Comparison of ENCODE assay signal across 1 cellular context in the genomic region with DNA sequence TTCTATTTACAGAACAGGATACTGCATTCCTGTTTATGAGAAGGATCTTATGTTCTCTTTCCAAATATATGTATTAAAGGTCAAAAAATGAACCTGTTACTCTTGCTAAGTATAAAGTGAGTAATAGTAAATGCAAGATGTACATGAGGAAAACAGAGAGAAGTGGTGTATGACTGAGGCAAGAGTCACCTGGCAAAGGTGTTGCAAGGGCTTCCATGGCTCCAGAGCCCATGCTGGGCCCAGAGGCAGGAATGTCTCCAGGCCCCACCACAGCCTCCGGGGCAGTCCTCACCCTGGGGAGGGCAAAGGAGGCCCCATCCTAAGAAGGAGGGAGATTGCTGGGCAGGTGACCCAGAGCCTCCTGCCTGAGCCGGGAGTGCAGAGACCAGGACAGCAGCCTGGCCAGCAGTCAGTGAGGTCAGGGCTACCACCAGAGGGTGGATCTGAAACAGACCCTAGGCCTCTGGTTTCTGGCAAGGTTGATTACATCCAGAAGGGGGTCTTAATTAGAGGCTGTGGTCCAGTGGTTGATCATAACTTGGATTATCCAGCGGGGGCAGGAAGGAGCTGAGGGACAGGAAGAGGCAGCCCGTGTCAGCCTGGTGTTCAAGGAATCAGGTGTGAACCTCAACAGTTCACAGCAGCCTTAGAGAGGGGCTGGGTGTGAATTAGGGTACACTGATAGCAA.
TF ChIP-seq lines count a peak whose summit lies in the region.

No MANE protein-coding gene starts in this region.

TF ChIP-seq in IMR-90, 13 proteins besides CTCF, POLR2A, EP300 and RAD21:
- TF ChIP-seq NFE2L2 (IDR thresholded peaks at IDR 0.05; ENCODE audit: low read depth, low read length) (no peak), CHD1 (IDR thresholded peaks at IDR 0.05; ENCODE audit: low read depth, low read length) (no peak), FOS (IDR thresholded peaks at IDR 0.05; ENCODE audit: low read depth, low read length) (no peak), MXI1 (IDR thresholded peaks at IDR 0.05; ENCODE audit: borderline replicate concordance, low read depth, low read length) (no peak), SMC3 (IDR thresholded peaks at IDR 0.05; ENCODE audit: low read depth, low read length) (no peak), RCOR1 (IDR thresholded peaks at IDR 0.05; ENCODE audit: insufficient replicate concordance, low read length) (no peak), BHLHE40 (IDR thresholded peaks at IDR 0.05; ENCODE audit: low read depth, low read length) (no peak), CEBPB (IDR thresholded peaks at IDR 0.05; ENCODE audit: low read depth, low read length) (no peak), RFX5 (IDR thresholded peaks at IDR 0.05; ENCODE audit: low read depth, low read length) (no peak), MAFK (IDR thresholded peaks at IDR 0.05; ENCODE audit: low read depth, low read length) (no peak), MAZ (IDR thresholded peaks at IDR 0.05; ENCODE audit: borderline replicate concordance, low read depth, low read length) (no peak)
- TF ChIP-seq, protein P1, sequence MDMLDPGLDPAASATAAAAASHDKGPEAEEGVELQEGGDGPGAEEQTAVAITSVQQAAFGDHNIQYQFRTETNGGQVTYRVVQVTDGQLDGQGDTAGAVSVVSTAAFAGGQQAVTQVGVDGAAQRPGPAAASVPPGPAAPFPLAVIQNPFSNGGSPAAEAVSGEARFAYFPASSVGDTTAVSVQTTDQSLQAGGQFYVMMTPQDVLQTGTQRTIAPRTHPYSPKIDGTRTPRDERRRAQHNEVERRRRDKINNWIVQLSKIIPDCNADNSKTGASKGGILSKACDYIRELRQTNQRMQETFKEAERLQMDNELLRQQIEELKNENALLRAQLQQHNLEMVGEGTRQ (IDR thresholded peaks at IDR 0.05; ENCODE audit: low read depth, low read length) = no peak
- TF ChIP-seq, protein P2, sequence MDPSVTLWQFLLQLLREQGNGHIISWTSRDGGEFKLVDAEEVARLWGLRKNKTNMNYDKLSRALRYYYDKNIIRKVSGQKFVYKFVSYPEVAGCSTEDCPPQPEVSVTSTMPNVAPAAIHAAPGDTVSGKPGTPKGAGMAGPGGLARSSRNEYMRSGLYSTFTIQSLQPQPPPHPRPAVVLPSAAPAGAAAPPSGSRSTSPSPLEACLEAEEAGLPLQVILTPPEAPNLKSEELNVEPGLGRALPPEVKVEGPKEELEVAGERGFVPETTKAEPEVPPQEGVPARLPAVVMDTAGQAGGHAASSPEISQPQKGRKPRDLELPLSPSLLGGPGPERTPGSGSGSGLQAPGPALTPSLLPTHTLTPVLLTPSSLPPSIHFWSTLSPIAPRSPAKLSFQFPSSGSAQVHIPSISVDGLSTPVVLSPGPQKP (IDR thresholded peaks at IDR 0.05; ENCODE audit: borderline replicate concordance, low read depth, low read length) = no peak
